ENCODE assay signal across 1 cellular context in the genomic region with DNA sequence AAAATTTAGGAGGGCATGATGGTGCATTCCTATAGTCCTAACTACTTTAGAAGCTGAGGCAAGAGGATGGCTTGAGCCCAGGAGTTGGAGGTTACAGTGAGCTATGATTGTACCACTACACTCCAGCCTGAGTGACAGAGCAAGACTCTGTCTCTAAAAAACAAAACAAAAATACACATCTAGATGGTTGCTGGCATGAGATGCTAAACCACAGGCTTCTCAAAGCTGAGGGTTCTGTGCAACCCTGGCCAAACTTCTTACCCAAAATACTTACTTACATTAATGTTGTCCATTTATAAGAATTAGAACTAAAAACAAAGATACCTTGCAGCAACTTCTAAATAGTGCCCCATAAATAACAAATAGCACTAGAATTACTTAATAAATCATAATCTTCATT.
TF ChIP-seq lines count a peak whose summit lies in the region.

No MANE protein-coding gene starts in this region.

TF ChIP-seq in GM12878, 131 proteins besides CTCF, POLR2A, EP300 and RAD21:
- TF ChIP-seq RELA (IDR thresholded peaks at IDR 0.05; ENCODE audit: borderline replicate concordance, partially characterized antibody) (no peak), BCL11A (IDR thresholded peaks at IDR 0.05; ENCODE audit: low read depth, low read length) (no peak), STAT1 (conservative IDR thresholded peaks at IDR 0.05) (no peak), TCF12 (IDR thresholded peaks at IDR 0.05; ENCODE audit: low read depth, low read length) (no peak), SMARCA5 (IDR thresholded peaks at IDR 0.05) (no peak), NFXL1 (IDR thresholded peaks at IDR 0.05; ENCODE audit: borderline replicate concordance) (no peak), PAX8 (IDR thresholded peaks at IDR 0.05) (no peak), YBX1 (IDR thresholded peaks at IDR 0.05) (no peak), RBBP5 (conservative IDR thresholded peaks at IDR 0.05) (no peak), NBN (IDR thresholded peaks at IDR 0.05) (no peak), CHD4 (IDR thresholded peaks at IDR 0.05) (no peak), RUNX3 (IDR thresholded peaks at IDR 0.05; ENCODE audit: low read length) (no peak)
- TF ChIP-seq, protein P1, sequence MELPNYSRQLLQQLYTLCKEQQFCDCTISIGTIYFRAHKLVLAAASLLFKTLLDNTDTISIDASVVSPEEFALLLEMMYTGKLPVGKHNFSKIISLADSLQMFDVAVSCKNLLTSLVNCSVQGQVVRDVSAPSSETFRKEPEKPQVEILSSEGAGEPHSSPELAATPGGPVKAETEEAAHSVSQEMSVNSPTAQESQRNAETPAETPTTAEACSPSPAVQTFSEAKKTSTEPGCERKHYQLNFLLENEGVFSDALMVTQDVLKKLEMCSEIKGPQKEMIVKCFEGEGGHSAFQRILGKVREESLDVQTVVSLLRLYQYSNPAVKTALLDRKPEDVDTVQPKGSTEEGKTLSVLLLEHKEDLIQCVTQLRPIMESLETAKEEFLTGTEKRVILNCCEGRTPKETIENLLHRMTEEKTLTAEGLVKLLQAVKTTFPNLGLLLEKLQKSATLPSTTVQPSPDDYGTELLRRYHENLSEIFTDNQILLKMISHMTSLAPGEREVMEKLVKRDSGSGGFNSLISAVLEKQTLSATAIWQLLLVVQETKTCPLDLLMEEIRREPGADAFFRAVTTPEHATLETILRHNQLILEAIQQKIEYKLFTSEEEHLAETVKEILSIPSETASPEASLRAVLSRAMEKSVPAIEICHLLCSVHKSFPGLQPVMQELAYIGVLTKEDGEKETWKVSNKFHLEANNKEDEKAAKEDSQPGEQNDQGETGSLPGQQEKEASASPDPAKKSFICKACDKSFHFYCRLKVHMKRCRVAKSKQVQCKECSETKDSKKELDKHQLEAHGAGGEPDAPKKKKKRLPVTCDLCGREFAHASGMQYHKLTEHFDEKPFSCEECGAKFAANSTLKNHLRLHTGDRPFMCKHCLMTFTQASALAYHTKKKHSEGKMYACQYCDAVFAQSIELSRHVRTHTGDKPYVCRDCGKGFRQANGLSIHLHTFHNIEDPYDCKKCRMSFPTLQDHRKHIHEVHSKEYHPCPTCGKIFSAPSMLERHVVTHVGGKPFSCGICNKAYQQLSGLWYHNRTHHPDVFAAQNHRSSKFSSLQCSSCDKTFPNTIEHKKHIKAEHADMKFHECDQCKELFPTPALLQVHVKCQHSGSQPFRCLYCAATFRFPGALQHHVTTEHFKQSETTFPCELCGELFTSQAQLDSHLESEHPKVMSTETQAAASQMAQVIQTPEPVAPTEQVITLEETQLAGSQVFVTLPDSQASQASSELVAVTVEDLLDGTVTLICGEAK (IDR thresholded peaks at IDR 0.05; ENCODE audit: borderline replicate concordance), result no peak
- TF ChIP-seq, protein P2, sequence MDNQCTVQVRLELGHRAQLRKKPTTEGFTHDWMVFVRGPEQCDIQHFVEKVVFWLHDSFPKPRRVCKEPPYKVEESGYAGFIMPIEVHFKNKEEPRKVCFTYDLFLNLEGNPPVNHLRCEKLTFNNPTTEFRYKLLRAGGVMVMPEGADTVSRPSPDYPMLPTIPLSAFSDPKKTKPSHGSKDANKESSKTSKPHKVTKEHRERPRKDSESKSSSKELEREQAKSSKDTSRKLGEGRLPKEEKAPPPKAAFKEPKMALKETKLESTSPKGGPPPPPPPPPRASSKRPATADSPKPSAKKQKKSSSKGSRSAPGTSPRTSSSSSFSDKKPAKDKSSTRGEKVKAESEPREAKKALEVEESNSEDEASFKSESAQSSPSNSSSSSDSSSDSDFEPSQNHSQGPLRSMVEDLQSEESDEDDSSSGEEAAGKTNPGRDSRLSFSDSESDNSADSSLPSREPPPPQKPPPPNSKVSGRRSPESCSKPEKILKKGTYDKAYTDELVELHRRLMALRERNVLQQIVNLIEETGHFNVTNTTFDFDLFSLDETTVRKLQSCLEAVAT (IDR thresholded peaks at IDR 0.05), result no peak
